Comparison of ENCODE assay signal across 8 cellular contexts in the genomic region with DNA sequence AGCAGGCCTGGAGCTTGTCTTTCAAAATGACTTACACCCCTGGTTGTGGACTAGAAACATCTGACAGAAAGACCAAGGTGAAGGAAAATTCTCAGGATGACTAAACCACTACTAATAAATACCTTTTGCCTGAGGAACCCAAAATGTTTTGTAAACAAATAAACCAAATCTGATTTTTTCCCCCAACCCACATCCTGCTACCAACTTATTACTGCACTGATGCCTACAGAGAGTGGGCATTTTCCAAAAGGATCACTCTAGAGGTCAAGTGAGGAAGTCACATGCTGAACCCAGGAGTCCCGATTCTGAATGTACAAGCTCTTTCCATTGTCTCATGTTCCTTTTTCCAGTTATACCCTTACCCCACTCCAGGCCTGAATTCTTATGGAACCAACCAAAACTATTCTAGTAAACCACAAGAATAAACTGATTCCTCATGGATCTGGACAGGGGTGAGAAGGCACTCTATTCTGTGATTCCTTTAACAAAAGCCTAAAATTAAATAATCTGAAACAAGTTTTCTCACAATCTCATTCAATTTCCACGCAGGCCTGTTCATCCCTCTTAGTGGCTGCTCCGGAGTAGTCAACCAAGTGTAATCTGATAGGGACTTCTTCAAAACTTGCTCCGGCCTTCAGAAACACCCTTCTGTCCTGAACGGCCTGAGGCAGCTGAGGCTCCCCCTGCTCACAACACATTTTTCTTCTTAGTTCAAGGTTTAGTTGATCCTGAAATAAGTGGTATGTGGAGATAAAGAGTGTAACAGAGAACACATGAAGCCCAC. TPM values are rescaled to one million over a fixed set of nuclear protein-coding genes. Genes with fewer than 3 reads are reported as not detected.
DNase-seq lines count a peak whose midpoint lies in the region; ATAC-seq, FAIRE-seq and TF ChIP-seq lines count a peak whose summit lies in the region.

No MANE protein-coding gene starts in this region.

- H3K36me3 Mint-ChIP-seq in activated naive CD4-positive, alpha-beta T cell treated with anti-CD3 and anti-CD28 coated beads, Interleukin-2, amount 50 U/mL, for 24 hours = peaks cover under 1% of the 10 kb centered on the region
- peaks cover 14 to 15% of the 10 kb centered on the region in 2 donors for H3K36me3 Mint-ChIP-seq in activated naive CD4-positive, alpha-beta T cell treated with anti-CD3 and anti-CD28 coated beads, Interleukin-2, amount 50 U/mL, for 72 hours

- H3K4me1 Mint-ChIP-seq in activated naive CD4-positive, alpha-beta T cell treated with anti-CD3 and anti-CD28 coated beads, Interleukin-2, amount 50 U/mL, for 24 hours = peaks cover 46% of the 10 kb centered on the region

- H3K27ac Mint-ChIP-seq in activated naive CD4-positive, alpha-beta T cell treated with anti-CD3 and anti-CD28 coated beads, Interleukin-2, amount 50 U/mL, for 24 hours = peak overlapping the region; percentile 93
- peak overlapping the region; percentile 86 to 92 for H3K27ac Mint-ChIP-seq in activated naive CD4-positive, alpha-beta T cell treated with anti-CD3 and anti-CD28 coated beads, Interleukin-2, amount 50 U/mL, for 72 hours

- TF ChIP-seq CTCF in upper lobe of right lung (IDR thresholded peaks at IDR 0.05) = no peak

- peak overlapping the region; percentile 96 for H3K4me3 Mint-ChIP-seq in activated naive CD4-positive, alpha-beta T cell treated with anti-CD3 and anti-CD28 coated beads, Interleukin-2, amount 50 U/mL, for 24 hours

- H3K27me3 ChIP-seq in upper lobe of right lung = no peaks in the 10 kb centered on the region

- peak overlapping the region; percentile 97 for H3K27ac ChIP-seq in upper lobe of right lung

- no peaks in the 10 kb centered on the region for H3K9me3 Mint-ChIP-seq in activated naive CD4-positive, alpha-beta T cell treated with anti-CD3 and anti-CD28 coated beads, Interleukin-2, amount 50 U/mL, for 24 hours
- no peaks in the 10 kb centered on the region for H3K9me3 Mint-ChIP-seq in activated naive CD4-positive, alpha-beta T cell treated with anti-CD3 and anti-CD28 coated beads, Interleukin-2, amount 50 U/mL, for 72 hours

- no peak for FAIRE-seq in frontal cortex (lab: Jason Lieb, UNC)

- no peak for DNase-seq in activated naive CD4-positive, alpha-beta T cell treated with anti-CD3 and anti-CD28 coated beads, Interleukin-2, amount 50 U/mL, for 16 hours
- no peak for DNase-seq in activated naive CD4-positive, alpha-beta T cell treated with anti-CD3 and anti-CD28 coated beads, Interleukin-2, amount 50 U/mL, for 72 hours (ENCODE audit: low spot score in 2 of 2)
- DNase-seq in left kidney (ENCODE audit: low read depth, low spot score) = peak; percentile 32
- DNase-seq in upper lobe of right lung = no peak
- no peak for DNase-seq in frontal cortex (ENCODE audit: low spot score in 2 of 2)
- no peak for DNase-seq in DMS 273 treated with DMSO at 0.1 percent for 48 hours (lab: John Stamatoyannopoulos, UW)
- DNase-seq in NOMO-1 treated with dmso at 0.1 percent for 144 hours (lab: John Stamatoyannopoulos, UW; ENCODE audit: unreplicated experiment) = no peak

- no peaks in the 10 kb centered on the region for H3K9me3 ChIP-seq in upper lobe of right lung

- H3K4me3 ChIP-seq in upper lobe of right lung = peak overlapping the region; percentile 93

- H3K36me3 ChIP-seq in upper lobe of right lung = peaks cover 44% of the 10 kb centered on the region

- intact Hi-C loops in upper lobe of right lung (cut with DNase I) = no loop called here

- peaks cover 37% of the 10 kb centered on the region for H3K4me1 ChIP-seq in upper lobe of right lung

- ATAC-seq in activated naive CD4-positive, alpha-beta T cell treated with anti-CD3 and anti-CD28 coated beads, Interleukin-2, amount 50 U/mL, for 72 hours = no peak
- no peak for ATAC-seq in upper lobe of right lung

- no peaks in the 10 kb centered on the region for H3K27me3 Mint-ChIP-seq in activated naive CD4-positive, alpha-beta T cell treated with anti-CD3 and anti-CD28 coated beads, Interleukin-2, amount 50 U/mL, for 24 hours

RNA-seq across cellular contexts. Expression of a gene that starts 1.4 kb away (rescaled TPM):
- 10 to 100 TPM; 55.0 to 75.3 TPM for total RNA-seq in activated naive CD4-positive, alpha-beta T cell treated with anti-CD3 and anti-CD28 coated beads, Interleukin-2, amount 50 U/mL, for 72 hours
- total RNA-seq in upper lobe of right lung (65.0 TPM), frontal cortex (28.5 TPM)

RNA-seq across cellular contexts. Expression of a gene that starts 21.2 kb away (rescaled TPM):
- total RNA-seq in activated naive CD4-positive, alpha-beta T cell treated with anti-CD3 and anti-CD28 coated beads, Interleukin-2, amount 50 U/mL, for 72 hours = 10 to 100 TPM; 56.9 to 61.3 TPM
- total RNA-seq in upper lobe of right lung = 45.8 TPM
- total RNA-seq in frontal cortex = 14.3 TPM

RNA-seq across cellular contexts. Expression of a gene that starts 43.7 kb away (rescaled TPM):
- 10 to 100 TPM; 28.0 to 29.0 TPM for total RNA-seq in activated naive CD4-positive, alpha-beta T cell treated with anti-CD3 and anti-CD28 coated beads, Interleukin-2, amount 50 U/mL, for 72 hours
- total RNA-seq in upper lobe of right lung (22.5 TPM), frontal cortex (4.9 TPM)

RNA-seq across cellular contexts. Expression of a gene that starts 46.7 kb away (rescaled TPM):
- not detected for total RNA-seq in activated naive CD4-positive, alpha-beta T cell treated with anti-CD3 and anti-CD28 coated beads, Interleukin-2, amount 50 U/mL, for 72 hours
- total RNA-seq in upper lobe of right lung = 321 TPM
- 6.5 TPM for total RNA-seq in frontal cortex
